1 cellular context compared by ENCODE assay signal in genomic region chr4:152037435-152037834, GRCh38.
TF ChIP-seq lines count a peak whose summit lies in the region.

No MANE protein-coding gene starts in this region.

TF ChIP-seq in K562, 482 proteins besides CTCF, POLR2A, EP300 and RAD21 (continued from another document):
- TF ChIP-seq MLLT1 (IDR thresholded peaks at IDR 0.05) (no peak), ATF4 (CRISPR knock-in tag; IDR thresholded peaks at IDR 0.05) (no peak)
